7 cellular contexts compared by ENCODE assay signal in genomic region chr1:38559180-38559874, GRCh38.
DNase-seq lines count a peak whose midpoint lies in the region; ATAC-seq and TF ChIP-seq lines count a peak whose summit lies in the region.

No MANE protein-coding gene starts in this region.

- no peaks in the 10 kb centered on the region for H3K36me3 Mint-ChIP-seq in activated T-cell treated with anti-CD3 and anti-CD28 coated beads, Interleukin-2, amount 50 U/mL, for 72 hours (ENCODE audit: insufficient read depth in 2 of 2)

- H3K4me3 Mint-ChIP-seq in activated T-cell treated with anti-CD3 and anti-CD28 coated beads, Interleukin-2, amount 50 U/mL, for 72 hours: peak overlapping the region; percentile 79 to 87

- peak overlapping the region; percentile 66 for H3K9ac ChIP-seq in Loucy (ENCODE audit: low read depth, low read length, poor library complexity, severe bottlenecking)

- peak overlapping the region; percentile 76 for H3K4me2 ChIP-seq in Loucy (ENCODE audit: low read depth, low read length, poor library complexity, severe bottlenecking)

- TF ChIP-seq CTCF in Loucy (conservative IDR thresholded peaks at IDR 0.05; ENCODE audit: low read length): no peak

- H3K9me3 Mint-ChIP-seq in activated T-cell treated with anti-CD3 and anti-CD28 coated beads, Interleukin-2, amount 50 U/mL, for 72 hours: no peaks in the 10 kb centered on the region

- H3K4me1 ChIP-seq in Loucy (ENCODE audit: insufficient read depth, low read length, poor library complexity, severe bottlenecking): peaks cover 44% of the 10 kb centered on the region

- H2AFZ ChIP-seq in Loucy (ENCODE audit: low read length): peak overlapping the region; percentile 84

- no peaks in the 10 kb centered on the region for H4K20me1 ChIP-seq in Loucy (ENCODE audit: insufficient read depth, low read length, poor library complexity, severe bottlenecking)

- 0 out of 2 replicates have a peak, but pooled peaks cover 3% of the 10 kb centered on the region for H3F3A ChIP-seq in Loucy (ENCODE audit: low read depth)

- no peaks in the 10 kb centered on the region for H3K36me3 ChIP-seq in Loucy (ENCODE audit: insufficient read depth, low read length)

- no peaks in the 10 kb centered on the region for H3K9me3 ChIP-seq in Loucy (ENCODE audit: insufficient read depth, low read depth, low read length)

- no peaks in the 10 kb centered on the region for H3K27me3 ChIP-seq in Loucy (ENCODE audit: insufficient read depth, low read length, poor library complexity, severe bottlenecking)

- H3K4me3 ChIP-seq in Loucy (ENCODE audit: low read length, poor library complexity, severe bottlenecking): peak overlapping the region; percentile 32

- peak overlapping the region; percentile 81 for H3K27ac Mint-ChIP-seq in activated T-cell treated with anti-CD3 and anti-CD28 coated beads, Interleukin-2, amount 50 U/mL, for 72 hours

- H3K27me3 Mint-ChIP-seq in activated T-cell treated with anti-CD3 and anti-CD28 coated beads, Interleukin-2, amount 50 U/mL, for 72 hours (ENCODE audit: low read depth): peaks cover 25% of the 10 kb centered on the region

- no peaks in the 10 kb centered on the region for H3K79me2 ChIP-seq in Loucy (ENCODE audit: insufficient read depth, low read length)

- peak; percentile 70 for ATAC-seq in GM21390 (IDR thresholded peaks at IDR 0.05; ENCODE audit: unreplicated experiment)
- ATAC-seq in activated T-cell treated with anti-CD3 and anti-CD28 coated beads, Interleukin-2, amount 50 U/mL, for 72 hours (replicated peaks in 1 of 2): peak; percentile 95 to 96

- peaks cover 76% of the 10 kb centered on the region for H3K4me1 Mint-ChIP-seq in activated T-cell treated with anti-CD3 and anti-CD28 coated beads, Interleukin-2, amount 50 U/mL, for 72 hours (ENCODE audit: low read depth)

- DNase-seq in activated T-cell treated with anti-CD3 and anti-CD28 coated beads, Interleukin-2, amount 50 U/mL, for 72 hours: peak; percentile 85 to 90
- DNase-seq in kidney tubule cell (ENCODE audit: low spot score) (peak; percentile 52), NCI-H2171 (lab: John Stamatoyannopoulos, UW) (no peak), DMS53 (lab: John Stamatoyannopoulos, UW) (no peak)
- peak; percentile 79 for DNase-seq in stimulated activated CD8-positive, alpha-beta memory T cell treated with anti-CD3 and anti-CD28 coated beads, Interleukin-4, amount 100 ng/mL, for 48 hours

- H3K9me2 ChIP-seq in Loucy (replicated peaks; ENCODE audit: low read depth, low read length): no peaks in the 10 kb centered on the region

Comparison
In these comparisons a context has a peak if more than half of its experiments do, and no peak if none do; other contexts are left out.
1. DNase-seq: peak in activated T-cell treated with anti-CD3 and anti-CD28 coated beads, Interleukin-2, amount 50 U/mL, for 72 hours (2 of 2), kidney tubule cell (single experiment) and stimulated activated CD8-positive, alpha-beta memory T cell treated with anti-CD3 and anti-CD28 coated beads, Interleukin-4, amount 100 ng/mL, for 48 hours (single experiment); none in NCI-H2171 (single experiment) and DMS53 (single experiment).